In the genomic region with DNA sequence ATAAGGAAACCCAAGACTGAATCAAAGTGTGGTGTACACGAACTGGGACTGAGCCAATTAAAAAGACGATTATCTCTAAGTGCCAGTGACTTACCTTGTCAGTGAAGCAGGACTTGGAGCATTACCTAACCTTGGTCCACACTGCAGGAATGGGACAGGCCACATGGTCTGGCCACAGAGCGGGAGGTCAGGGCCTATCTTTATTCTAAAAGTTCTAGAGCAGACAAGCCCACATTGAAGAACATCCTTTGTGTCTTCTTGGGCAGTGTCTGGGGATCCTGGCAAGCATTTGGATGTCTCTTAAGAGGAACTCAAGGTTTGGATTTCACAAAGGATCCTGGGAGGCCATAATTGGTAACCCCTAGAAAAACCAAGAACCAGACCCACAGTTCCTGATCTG, we compare ENCODE assay signal across 2 cellular contexts.
TF ChIP-seq lines count a peak whose summit lies in the region.

No MANE protein-coding gene starts in this region.

TF ChIP-seq in GM23338, 12 proteins besides CTCF, POLR2A, EP300 and RAD21:
- TF ChIP-seq POLR2AphosphoS5 (IDR thresholded peaks at IDR 0.05; ENCODE audit: low read depth) (peak; percentile 46; the same call in 1 of the 2 replicates), ZNF462 (CRISPR knock-in tag; IDR thresholded peaks at IDR 0.05) (no peak), ZNF114 (CRISPR knock-in tag; IDR thresholded peaks at IDR 0.05) (no peak), EZH2 (IDR thresholded peaks at IDR 0.05; ENCODE audit: low read depth, unreplicated experiment) (no peak), NANOG (IDR thresholded peaks at IDR 0.05; ENCODE audit: borderline replicate concordance) (no peak), EZH2phosphoT487 (IDR thresholded peaks at IDR 0.05; ENCODE audit: unreplicated experiment) (no peak)

TF ChIP-seq in K562, 482 proteins besides CTCF, POLR2A, EP300 and RAD21:
- TF ChIP-seq RUNX1 (IDR thresholded peaks at IDR 0.05; ENCODE audit: low read depth) (no peak), POLR2AphosphoS2 (IDR thresholded peaks at IDR 0.05; ENCODE audit: low read length) (0 out of 2 replicates have a peak, but pooled peaks have one; percentile 10), ZNF583 (CRISPR knock-in tag; IDR thresholded peaks at IDR 0.05) (no peak)
- TF ChIP-seq, protein P1, sequence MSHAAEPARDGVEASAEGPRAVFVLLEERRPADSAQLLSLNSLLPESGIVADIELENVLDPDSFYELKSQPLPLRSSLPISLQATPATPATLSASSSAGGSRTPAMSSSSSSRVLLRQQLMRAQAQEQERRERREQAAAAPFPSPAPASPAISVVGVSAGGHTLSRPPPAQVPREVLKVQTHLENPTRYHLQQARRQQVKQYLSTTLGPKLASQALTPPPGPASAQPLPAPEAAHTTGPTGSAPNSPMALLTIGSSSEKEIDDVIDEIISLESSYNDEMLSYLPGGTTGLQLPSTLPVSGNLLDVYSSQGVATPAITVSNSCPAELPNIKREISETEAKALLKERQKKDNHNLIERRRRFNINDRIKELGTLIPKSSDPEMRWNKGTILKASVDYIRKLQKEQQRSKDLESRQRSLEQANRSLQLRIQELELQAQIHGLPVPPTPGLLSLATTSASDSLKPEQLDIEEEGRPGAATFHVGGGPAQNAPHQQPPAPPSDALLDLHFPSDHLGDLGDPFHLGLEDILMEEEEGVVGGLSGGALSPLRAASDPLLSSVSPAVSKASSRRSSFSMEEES (CRISPR knock-in tag; IDR thresholded peaks at IDR 0.05): no peak
